In the genomic region with DNA sequence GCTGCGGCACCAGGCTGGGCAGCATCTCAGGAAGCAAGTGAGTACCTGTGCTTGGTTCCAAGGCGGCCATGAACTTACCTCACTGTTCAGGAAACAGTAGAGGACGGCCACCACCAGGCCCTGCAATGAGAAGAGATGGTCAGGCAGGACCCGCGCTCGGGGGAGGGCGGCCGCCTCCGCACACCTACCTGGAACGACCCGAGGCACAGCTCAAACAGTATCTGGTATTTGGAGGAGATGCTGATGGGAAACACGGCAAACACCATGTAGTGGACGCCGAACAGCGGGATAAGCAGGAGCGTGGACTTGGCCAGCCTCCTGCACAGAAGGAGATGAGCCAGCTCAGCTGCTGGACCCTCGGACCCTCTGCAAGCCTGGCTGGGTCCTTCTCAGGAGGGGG, we compare ENCODE assay signal across 18 cellular contexts.
DNase-seq lines count a peak whose midpoint lies in the region; ATAC-seq and TF ChIP-seq lines count a peak whose summit lies in the region.
"Had no signal": no experiment of that assay in that cellular context is flagged by ENCODE, and none has a peak within 500 bp of the region (broad histone marks: within the 10 kb centered on the region; RNA-seq: fewer than 3 reads in every experiment).

No MANE protein-coding gene starts in this region.

- peaks cover 4% of the 10 kb centered on the region for H3K4me1 ChIP-seq in colonic mucosa
- peaks cover 3 to 18% of the 10 kb centered on the region in 2 donors for H3K4me1 ChIP-seq in thoracic aorta (ENCODE audit: control insufficient read depth in 1 of 2, low read depth in 2 of 2)

- no peak overlapping the region for H3K27ac ChIP-seq in colonic mucosa
- H3K27ac ChIP-seq in thoracic aorta, result peak overlapping the region; percentile 88 to 96
- H3K27ac ChIP-seq: 22Rv1, cardiac muscle cell had no signal

- no peaks in the 10 kb centered on the region for H3K9me3 Mint-ChIP-seq in activated CD4-positive, alpha-beta memory T cell treated with anti-CD3 and anti-CD28 coated beads, Interleukin-2, amount 10 ng/mL, durations not matched to agents 7 days and 5 days
- H3K9me3 Mint-ChIP-seq in activated CD4-positive, alpha-beta memory T cell treated with anti-CD3 and anti-CD28 coated beads for 36 hours, result no peaks in the 10 kb centered on the region
- no peaks in the 10 kb centered on the region for H3K9me3 Mint-ChIP-seq in mesothelial cell of epicardium
- H3K9me3 Mint-ChIP-seq: activated naive CD8-positive, alpha-beta T cell treated with anti-CD3 and anti-CD28 coated beads, Interleukin-2, amount 50 U/mL, for 24 hours; activated T-cell treated with anti-CD3 and anti-CD28 coated beads, Interleukin-2, amount 50 U/mL, for 72 hours; IgD-negative memory B cell had no signal

- no peaks in the 10 kb centered on the region for H3K36me3 Mint-ChIP-seq in activated CD4-positive, alpha-beta memory T cell treated with anti-CD3 and anti-CD28 coated beads, Interleukin-2, amount 10 ng/mL, durations not matched to agents 7 days and 5 days (ENCODE audit: low read depth)
- H3K36me3 Mint-ChIP-seq in activated CD4-positive, alpha-beta memory T cell treated with anti-CD3 and anti-CD28 coated beads for 36 hours, result no peaks in the 10 kb centered on the region
- H3K36me3 Mint-ChIP-seq in mesothelial cell of epicardium, result no peaks in the 10 kb centered on the region
- H3K36me3 Mint-ChIP-seq: CD14-positive monocyte had no signal

- no peak overlapping the region for H3K4me3 ChIP-seq in colonic mucosa
- peak overlapping the region; percentile 78 for H3K4me3 ChIP-seq in thoracic aorta
- H3K4me3 ChIP-seq: cardiac muscle cell had no signal

- DNase-seq in activated CD4-positive, alpha-beta memory T cell treated with anti-CD3 and anti-CD28 coated beads, Interleukin-2, amount 10 ng/mL, durations not matched to agents 7 days and 5 days, result peak; percentile 12
- DNase-seq in activated CD4-positive, alpha-beta memory T cell treated with anti-CD3 and anti-CD28 coated beads for 36 hours, result no peak
- DNase-seq in colonic mucosa, result peak; percentile 16
- no peak for DNase-seq in mesothelial cell of epicardium (ENCODE audit: low spot score in 2 of 2, unreplicated experiment in 2 of 2)
- DNase-seq in thoracic aorta (ENCODE audit: low spot score), result no peak
- no peak for DNase-seq in NOMO-1 treated with dmso at 0.1 percent for 144 hours (lab: John Stamatoyannopoulos, UW; ENCODE audit: unreplicated experiment)
- no peak for DNase-seq in AML-193 (lab: John Stamatoyannopoulos, UW)
- no peak for DNase-seq in EL
- DNase-seq: activated CD4-positive, alpha-beta T cell treated with anti-CD3 and anti-CD28 coated beads for 4 hours; activated naive CD8-positive, alpha-beta T cell treated with anti-CD3 and anti-CD28 coated beads, Interleukin-2, amount 50 U/mL, for 24 hours; activated T-cell treated with anti-CD3 and anti-CD28 coated beads, Interleukin-2, amount 50 U/mL, for 72 hours; effector CD4-positive, alpha-beta T cell; MV-4-11; NCI-H2029 treated with DMSO at 0.1 percent for 48 hours had no signal

- no peak overlapping the region for H3K4me3 Mint-ChIP-seq in activated CD4-positive, alpha-beta memory T cell treated with anti-CD3 and anti-CD28 coated beads, Interleukin-2, amount 10 ng/mL, durations not matched to agents 7 days and 5 days
- no peak overlapping the region for H3K4me3 Mint-ChIP-seq in activated CD4-positive, alpha-beta memory T cell treated with anti-CD3 and anti-CD28 coated beads for 36 hours
- peak overlapping the region; percentile 39 for H3K4me3 Mint-ChIP-seq in mesothelial cell of epicardium
- H3K4me3 Mint-ChIP-seq: activated naive CD8-positive, alpha-beta T cell treated with anti-CD3 and anti-CD28 coated beads, Interleukin-2, amount 50 U/mL, for 24 hours had no signal

- CTCF ChIA-PET in activated CD4-positive, alpha-beta memory T cell treated with anti-CD3 and anti-CD28 coated beads, Interleukin-2, amount 10 ng/mL, durations not matched to agents 7 days and 5 days (lab: Charles Lee), result no interaction called here
- CTCF ChIA-PET in activated CD4-positive, alpha-beta memory T cell treated with anti-CD3 and anti-CD28 coated beads for 36 hours (lab: Charles Lee), result no interaction called here

- H3K4me1 Mint-ChIP-seq in activated CD4-positive, alpha-beta memory T cell treated with anti-CD3 and anti-CD28 coated beads, Interleukin-2, amount 10 ng/mL, durations not matched to agents 7 days and 5 days, result no peaks in the 10 kb centered on the region
- H3K4me1 Mint-ChIP-seq in activated CD4-positive, alpha-beta memory T cell treated with anti-CD3 and anti-CD28 coated beads for 36 hours (ENCODE audit: low read depth), result peaks cover 5% of the 10 kb centered on the region
- H3K4me1 Mint-ChIP-seq in mesothelial cell of epicardium, result peaks cover 39% of the 10 kb centered on the region
- H3K4me1 Mint-ChIP-seq: IgD-negative memory B cell had no signal

- H3K36me3 ChIP-seq in colonic mucosa (no peaks in the 10 kb centered on the region), thoracic aorta (peaks cover 3% of the 10 kb centered on the region)
- H3K36me3 ChIP-seq: cardiac muscle cell had no signal

- H3K27me3 Mint-ChIP-seq in activated CD4-positive, alpha-beta memory T cell treated with anti-CD3 and anti-CD28 coated beads, Interleukin-2, amount 10 ng/mL, durations not matched to agents 7 days and 5 days, result peaks cover 17% of the 10 kb centered on the region
- peaks cover 33% of the 10 kb centered on the region for H3K27me3 Mint-ChIP-seq in activated CD4-positive, alpha-beta memory T cell treated with anti-CD3 and anti-CD28 coated beads for 36 hours
- H3K27me3 Mint-ChIP-seq in mesothelial cell of epicardium (ENCODE audit: low read depth), result peaks cover 7% of the 10 kb centered on the region

- H3K27me3 ChIP-seq in colonic mucosa (no peaks in the 10 kb centered on the region), thoracic aorta (replicated peaks; ENCODE audit: insufficient read depth) (no peaks in the 10 kb centered on the region)
- H3K27me3 ChIP-seq: cardiac muscle cell had no signal

- POLR2A ChIA-PET in activated CD4-positive, alpha-beta memory T cell treated with anti-CD3 and anti-CD28 coated beads, Interleukin-2, amount 10 ng/mL, durations not matched to agents 7 days and 5 days (lab: Charles Lee), result no interaction called here
- POLR2A ChIA-PET in activated CD4-positive, alpha-beta memory T cell treated with anti-CD3 and anti-CD28 coated beads for 36 hours (lab: Charles Lee), result no interaction called here

- no peak for TF ChIP-seq CTCF in colonic mucosa (IDR thresholded peaks at IDR 0.05)
- no peak for TF ChIP-seq CTCF in mesothelial cell of epicardium (IDR thresholded peaks at IDR 0.05; ENCODE audit: unreplicated experiment)
- TF ChIP-seq CTCF in thoracic aorta (IDR thresholded peaks at IDR 0.05), result no peak

- ATAC-seq in thoracic aorta (ENCODE audit: insufficient number of reproducible peaks, low FRiP score, low read depth), result no peak
- ATAC-seq: activated naive CD8-positive, alpha-beta T cell treated with anti-CD3 and anti-CD28 coated beads, Interleukin-2, amount 50 U/mL, for 24 hours had no signal

- H3K9me3 ChIP-seq in colonic mucosa, result no peaks in the 10 kb centered on the region
- no peaks in the 10 kb centered on the region for H3K9me3 ChIP-seq in thoracic aorta

- intact Hi-C loops in activated CD4-positive, alpha-beta memory T cell treated with anti-CD3 and anti-CD28 coated beads for 36 hours (cut with micrococcal nuclease), result no loop called here
- intact Hi-C loops in colonic mucosa (cut with DNase I), result no loop called here

- no peak overlapping the region for H3K27ac Mint-ChIP-seq in activated CD4-positive, alpha-beta memory T cell treated with anti-CD3 and anti-CD28 coated beads, Interleukin-2, amount 10 ng/mL, durations not matched to agents 7 days and 5 days
- no peak overlapping the region for H3K27ac Mint-ChIP-seq in activated CD4-positive, alpha-beta memory T cell treated with anti-CD3 and anti-CD28 coated beads for 36 hours
- no peak overlapping the region for H3K27ac Mint-ChIP-seq in mesothelial cell of epicardium
- H3K27ac Mint-ChIP-seq: activated naive CD8-positive, alpha-beta T cell treated with anti-CD3 and anti-CD28 coated beads, Interleukin-2, amount 50 U/mL, for 24 hours; activated T-cell treated with anti-CD3 and anti-CD28 coated beads, Interleukin-2, amount 50 U/mL, for 72 hours; CD14-positive monocyte had no signal

- H3K9ac ChIP-seq in colonic mucosa (ENCODE audit: low read depth in 2 of 2, low read length in 2 of 2), result no peak overlapping the region

Comparison
In these comparisons a context has a peak if more than half of its experiments do, and no peak if none do; other contexts are left out.
1. DNase-seq: peak in activated CD4-positive, alpha-beta memory T cell treated with anti-CD3 and anti-CD28 coated beads, Interleukin-2, amount 10 ng/mL, durations not matched to agents 7 days and 5 days (single experiment) and colonic mucosa (single experiment); none in activated CD4-positive, alpha-beta memory T cell treated with anti-CD3 and anti-CD28 coated beads for 36 hours (single experiment), mesothelial cell of epicardium (0 of 2), thoracic aorta (single experiment), NOMO-1 treated with dmso at 0.1 percent for 144 hours (single experiment), AML-193 (0 of 2) and EL (single experiment).